1 cellular context compared by ENCODE assay signal in genomic region chrX:38800981-38801845, GRCh38.
A peak's percentile ranks its signal among the peaks of the same experiment; 100 is the strongest.
TF ChIP-seq lines count a peak whose summit lies in the region.

A gene with protein sequence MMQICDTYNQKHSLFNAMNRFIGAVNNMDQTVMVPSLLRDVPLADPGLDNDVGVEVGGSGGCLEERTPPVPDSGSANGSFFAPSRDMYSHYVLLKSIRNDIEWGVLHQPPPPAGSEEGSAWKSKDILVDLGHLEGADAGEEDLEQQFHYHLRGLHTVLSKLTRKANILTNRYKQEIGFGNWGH (plus strand): TSS chrX:38801459. CDS start chrX:38804947, 3,488 bp downstream.

TF ChIP-seq in HepG2, 621 proteins besides CTCF, POLR2A, EP300 and RAD21 (continued from another document and continues in another):
- TF ChIP-seq ZFP36L2 (CRISPR knock-in tag; IDR thresholded peaks at IDR 0.05) (no peak), SIN3A (IDR thresholded peaks at IDR 0.05; ENCODE audit: borderline replicate concordance, low read depth, low read length) (peak; percentile 56; the same call in 1 of the 2 replicates), ZBTB8A (CRISPR knock-in tag; IDR thresholded peaks at IDR 0.05; ENCODE audit: borderline replicate concordance, low read depth) (no peak), TFAP4 (IDR thresholded peaks at IDR 0.05; ENCODE audit: borderline replicate concordance, low read depth) (no peak), SP1 (IDR thresholded peaks at IDR 0.05) (no peak), SP1 (CRISPR knock-in tag; IDR thresholded peaks at IDR 0.05) (no peak), AFF4 (CRISPR knock-in tag; IDR thresholded peaks at IDR 0.05) (no peak), YEATS2 (CRISPR knock-in tag; IDR thresholded peaks at IDR 0.05; ENCODE audit: borderline replicate concordance) (0 out of 2 replicates have a peak, but pooled peaks have one; percentile 28), RFX3 (CRISPR knock-in tag; IDR thresholded peaks at IDR 0.05) (peak; percentile 86), POGK (CRISPR knock-in tag; conservative IDR thresholded peaks at IDR 0.05) (no peak), MNT (IDR thresholded peaks at IDR 0.05) (no peak), HOXA3 (CRISPR knock-in tag; IDR thresholded peaks at IDR 0.05) (peak; percentile 37; the same call in 1 of the 2 replicates), PHF8 (CRISPR knock-in tag; IDR thresholded peaks at IDR 0.05) (peak; percentile 42; the same call in 1 of the 2 replicates), MAFG (CRISPR knock-in tag; IDR thresholded peaks at IDR 0.05) (no peak), CENPT (CRISPR knock-in tag; IDR thresholded peaks at IDR 0.05; ENCODE audit: low read depth) (no peak), MXI1 (IDR thresholded peaks at IDR 0.05; ENCODE audit: borderline replicate concordance, low read depth, low read length) (peak; percentile 23; the same call in 1 of the 3 replicates), HDAC1 (CRISPR knock-in tag; IDR thresholded peaks at IDR 0.05) (0 out of 2 replicates have a peak, but pooled peaks have one; percentile 22), ZSCAN31 (CRISPR knock-in tag; IDR thresholded peaks at IDR 0.05; ENCODE audit: low read depth) (no peak), GMEB2 (CRISPR knock-in tag; IDR thresholded peaks at IDR 0.05; ENCODE audit: low read depth) (no peak), ZNF75D (CRISPR knock-in tag; IDR thresholded peaks at IDR 0.05; ENCODE audit: borderline replicate concordance) (no peak), ZNF44 (CRISPR knock-in tag; IDR thresholded peaks at IDR 0.05) (no peak), TFDP2 (CRISPR knock-in tag; IDR thresholded peaks at IDR 0.05) (peak; percentile 49; the same call in 1 of the 2 replicates), NFYC (CRISPR knock-in tag; IDR thresholded peaks at IDR 0.05) (peak; percentile 82), SKI (IDR thresholded peaks at IDR 0.05; ENCODE audit: partially characterized antibody) (peak; percentile 28)
- TF ChIP-seq, protein P1, sequence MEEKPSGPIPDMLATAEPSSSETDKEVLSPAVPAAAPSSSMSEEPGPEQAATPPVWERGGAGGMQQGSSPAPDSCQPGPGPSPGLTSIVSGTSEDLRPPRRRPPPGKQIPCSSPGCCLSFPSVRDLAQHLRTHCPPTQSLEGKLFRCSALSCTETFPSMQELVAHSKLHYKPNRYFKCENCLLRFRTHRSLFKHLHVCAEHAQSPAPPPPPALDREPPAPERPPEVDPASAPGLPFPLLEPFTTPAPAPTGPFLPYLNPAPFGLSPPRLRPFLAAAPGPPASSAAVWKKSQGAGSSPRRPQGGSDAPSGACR (CRISPR knock-in tag; IDR thresholded peaks at IDR 0.05): no peak
- TF ChIP-seq, protein P2, sequence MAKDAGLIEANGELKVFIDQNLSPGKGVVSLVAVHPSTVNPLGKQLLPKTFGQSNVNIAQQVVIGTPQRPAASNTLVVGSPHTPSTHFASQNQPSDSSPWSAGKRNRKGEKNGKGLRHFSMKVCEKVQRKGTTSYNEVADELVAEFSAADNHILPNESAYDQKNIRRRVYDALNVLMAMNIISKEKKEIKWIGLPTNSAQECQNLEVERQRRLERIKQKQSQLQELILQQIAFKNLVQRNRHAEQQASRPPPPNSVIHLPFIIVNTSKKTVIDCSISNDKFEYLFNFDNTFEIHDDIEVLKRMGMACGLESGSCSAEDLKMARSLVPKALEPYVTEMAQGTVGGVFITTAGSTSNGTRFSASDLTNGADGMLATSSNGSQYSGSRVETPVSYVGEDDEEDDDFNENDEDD (CRISPR knock-in tag; IDR thresholded peaks at IDR 0.05; ENCODE audit: borderline replicate concordance): peak; percentile 19; the same call in 1 of the 2 replicates
- TF ChIP-seq, protein P3, sequence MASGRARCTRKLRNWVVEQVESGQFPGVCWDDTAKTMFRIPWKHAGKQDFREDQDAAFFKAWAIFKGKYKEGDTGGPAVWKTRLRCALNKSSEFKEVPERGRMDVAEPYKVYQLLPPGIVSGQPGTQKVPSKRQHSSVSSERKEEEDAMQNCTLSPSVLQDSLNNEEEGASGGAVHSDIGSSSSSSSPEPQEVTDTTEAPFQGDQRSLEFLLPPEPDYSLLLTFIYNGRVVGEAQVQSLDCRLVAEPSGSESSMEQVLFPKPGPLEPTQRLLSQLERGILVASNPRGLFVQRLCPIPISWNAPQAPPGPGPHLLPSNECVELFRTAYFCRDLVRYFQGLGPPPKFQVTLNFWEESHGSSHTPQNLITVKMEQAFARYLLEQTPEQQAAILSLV (CRISPR knock-in tag; IDR thresholded peaks at IDR 0.05; ENCODE audit: borderline replicate concordance): no peak
- TF ChIP-seq, protein P4, sequence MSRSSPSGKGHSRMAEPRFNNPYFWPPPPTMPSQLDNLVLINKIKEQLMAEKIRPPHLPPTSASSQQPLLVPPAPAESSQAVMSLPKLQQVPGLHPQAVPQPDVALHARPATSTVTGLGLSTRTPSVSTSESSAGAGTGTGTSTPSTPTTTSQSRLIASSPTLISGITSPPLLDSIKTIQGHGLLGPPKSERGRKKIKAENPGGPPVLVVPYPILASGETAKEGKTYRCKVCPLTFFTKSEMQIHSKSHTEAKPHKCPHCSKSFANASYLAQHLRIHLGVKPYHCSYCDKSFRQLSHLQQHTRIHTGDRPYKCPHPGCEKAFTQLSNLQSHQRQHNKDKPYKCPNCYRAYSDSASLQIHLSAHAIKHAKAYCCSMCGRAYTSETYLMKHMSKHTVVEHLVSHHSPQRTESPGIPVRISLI (CRISPR knock-in tag; IDR thresholded peaks at IDR 0.05; ENCODE audit: borderline replicate concordance): peak; percentile 69; the same call in 1 of the 2 replicates
- TF ChIP-seq, protein P5, sequence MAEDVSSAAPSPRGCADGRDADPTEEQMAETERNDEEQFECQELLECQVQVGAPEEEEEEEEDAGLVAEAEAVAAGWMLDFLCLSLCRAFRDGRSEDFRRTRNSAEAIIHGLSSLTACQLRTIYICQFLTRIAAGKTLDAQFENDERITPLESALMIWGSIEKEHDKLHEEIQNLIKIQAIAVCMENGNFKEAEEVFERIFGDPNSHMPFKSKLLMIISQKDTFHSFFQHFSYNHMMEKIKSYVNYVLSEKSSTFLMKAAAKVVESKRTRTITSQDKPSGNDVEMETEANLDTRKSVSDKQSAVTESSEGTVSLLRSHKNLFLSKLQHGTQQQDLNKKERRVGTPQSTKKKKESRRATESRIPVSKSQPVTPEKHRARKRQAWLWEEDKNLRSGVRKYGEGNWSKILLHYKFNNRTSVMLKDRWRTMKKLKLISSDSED (CRISPR knock-in tag; IDR thresholded peaks at IDR 0.05): no peak
- TF ChIP-seq, protein P6, sequence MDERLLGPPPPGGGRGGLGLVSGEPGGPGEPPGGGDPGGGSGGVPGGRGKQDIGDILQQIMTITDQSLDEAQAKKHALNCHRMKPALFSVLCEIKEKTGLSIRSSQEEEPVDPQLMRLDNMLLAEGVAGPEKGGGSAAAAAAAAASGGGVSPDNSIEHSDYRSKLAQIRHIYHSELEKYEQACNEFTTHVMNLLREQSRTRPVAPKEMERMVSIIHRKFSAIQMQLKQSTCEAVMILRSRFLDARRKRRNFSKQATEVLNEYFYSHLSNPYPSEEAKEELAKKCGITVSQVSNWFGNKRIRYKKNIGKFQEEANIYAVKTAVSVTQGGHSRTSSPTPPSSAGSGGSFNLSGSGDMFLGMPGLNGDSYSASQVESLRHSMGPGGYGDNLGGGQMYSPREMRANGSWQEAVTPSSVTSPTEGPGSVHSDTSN (CRISPR knock-in tag; IDR thresholded peaks at IDR 0.05): no peak
